21 cellular contexts compared by ENCODE assay signal in the genomic region with DNA sequence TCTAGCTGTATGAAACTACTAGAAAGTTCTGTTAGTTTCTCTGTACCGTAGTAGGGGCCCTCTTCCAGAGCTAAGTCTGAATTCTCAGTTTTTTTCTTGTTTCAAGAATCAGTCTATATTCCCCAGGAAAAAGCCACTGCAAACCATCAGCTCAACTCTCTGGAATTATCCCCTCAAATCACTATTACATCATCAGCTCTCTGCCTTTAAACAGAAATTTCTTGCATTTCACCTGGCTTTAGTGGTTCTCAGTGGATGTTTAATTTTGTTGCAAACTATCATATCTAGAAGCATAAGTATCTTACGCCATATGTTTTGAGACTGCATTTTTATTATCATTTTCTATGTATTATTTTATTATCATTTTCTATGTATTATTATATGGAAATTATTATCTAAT.
"Had no signal": no experiment of that assay in that cellular context is flagged by ENCODE, and none has a peak within 500 bp of the region (broad histone marks: within the 10 kb centered on the region; RNA-seq: fewer than 3 reads in every experiment).

No MANE protein-coding gene starts in this region.

- H3K27ac Mint-ChIP-seq: effector memory CD8-positive, alpha-beta T cell; naive thymus-derived CD8-positive, alpha-beta T cell; stimulated activated memory B cell treated with anti-CD40 and anti-IgM and Interleukin-4, amounts not matched to agents 10 μg/mL and 1 μg/mL and 100 μg/mL, for 72 hours; type B pancreatic cell had no signal

- H3K4me1 Mint-ChIP-seq: naive thymus-derived CD8-positive, alpha-beta T cell; stimulated activated memory B cell treated with anti-CD40 and anti-IgM and Interleukin-4, amounts not matched to agents 10 μg/mL and 1 μg/mL and 100 μg/mL, for 72 hours had no signal

- H3K4me1 ChIP-seq: lower lobe of right lung, psoas muscle, spleen, testis, tibial artery had no signal

- H3K27me3 ChIP-seq: esophagus squamous epithelium, ovary, testis, tibial artery had no signal

- H3K27me3 Mint-ChIP-seq: type B pancreatic cell had no signal

- H3K36me3 ChIP-seq: esophagus squamous epithelium, lower lobe of right lung, ovary, spleen had no signal

- H3K4me3 Mint-ChIP-seq: naive thymus-derived CD8-positive, alpha-beta T cell; stimulated activated memory B cell treated with anti-CD40 and anti-IgM and Interleukin-4, amounts not matched to agents 10 μg/mL and 1 μg/mL and 100 μg/mL, for 72 hours; type B pancreatic cell had no signal

- H3K27ac ChIP-seq: esophagus squamous epithelium, lower lobe of right lung, ovary, psoas muscle, skin epidermis, spleen, testis, tibial artery had no signal

- ATAC-seq: effector memory CD8-positive, alpha-beta T cell; left ventricle myocardium superior; lower lobe of right lung; naive thymus-derived CD8-positive, alpha-beta T cell; psoas muscle; right cardiac atrium; stimulated activated memory B cell treated with anti-CD40 and anti-IgM and Interleukin-4, amounts not matched to agents 10 μg/mL and 1 μg/mL and 100 μg/mL, for 72 hours; stimulated activated naive CD8-positive, alpha-beta T cell treated with anti-CD3 and anti-CD28 coated beads, Interleukin-15, Interleukin-2, amounts not matched to agents 100 U/mL and 50 U/mL, for 24 hours had no signal

- DNase-seq: cortex of kidney; effector memory CD8-positive, alpha-beta T cell; erythroblast; esophagus squamous epithelium; left ventricle myocardium superior; lower lobe of right lung; naive thymus-derived CD8-positive, alpha-beta T cell; occipital lobe; ovary; posterior cingulate gyrus; psoas muscle; right cardiac atrium; spleen; stimulated activated CD4-positive, alpha-beta T cell treated with anti-CD3 and anti-CD28 coated beads, Interleukin-4, amount 100 ng/mL, for 4 hours; stimulated activated naive CD8-positive, alpha-beta T cell treated with anti-CD3 and anti-CD28 coated beads, Interleukin-15, Interleukin-2, amounts not matched to agents 100 U/mL and 50 U/mL, for 24 hours; substantia nigra; testis; tibial artery had no signal

- H3K4me3 ChIP-seq: esophagus squamous epithelium, lower lobe of right lung, ovary, psoas muscle, skin epidermis, spleen, testis, tibial artery had no signal

- H3K9me3 ChIP-seq: lower lobe of right lung, ovary, psoas muscle, testis, tibial artery had no signal
